In the genomic region with DNA sequence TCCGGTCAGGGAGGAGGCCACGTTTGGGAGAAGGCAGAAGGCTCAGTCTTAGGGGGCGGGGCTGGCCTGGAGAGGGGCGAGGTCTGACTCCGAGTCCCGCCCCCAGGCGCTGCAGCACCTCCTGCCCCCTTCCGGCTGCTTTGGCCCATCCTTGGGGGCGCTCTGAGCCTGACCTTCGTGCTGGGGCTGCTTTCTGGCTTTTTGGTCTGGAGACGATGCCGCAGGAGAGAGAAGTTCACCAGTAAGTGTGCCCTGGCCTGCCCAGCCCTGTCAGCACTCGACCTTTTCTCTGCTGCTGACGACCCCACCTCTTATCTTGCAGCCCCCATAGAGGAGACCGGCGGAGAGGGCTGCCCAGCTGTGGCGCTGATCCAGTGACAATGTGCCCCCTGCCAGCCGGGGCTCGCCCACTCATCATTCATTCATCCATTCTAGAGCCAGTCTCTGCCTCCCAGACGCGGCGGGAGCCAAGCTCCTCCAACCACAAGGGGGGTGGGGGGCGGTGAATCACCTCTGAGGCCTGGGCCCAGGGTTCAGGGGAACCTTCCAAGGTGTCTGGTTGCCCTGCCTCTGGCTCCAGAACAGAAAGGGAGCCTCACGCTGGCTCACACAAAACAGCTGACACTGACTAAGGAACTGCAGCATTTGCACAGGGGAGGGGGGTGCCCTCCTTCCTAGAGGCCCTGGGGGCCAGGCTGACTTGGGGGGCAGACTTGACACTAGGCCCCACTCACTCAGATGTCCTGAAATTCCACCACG, we compare ENCODE assay signal across 8 cellular contexts.
DNase-seq lines count a peak whose midpoint lies in the region; ATAC-seq and TF ChIP-seq lines count a peak whose summit lies in the region.

No MANE protein-coding gene starts in this region.

- H3K27me3 ChIP-seq in BLaER1 = peaks cover 33% of the 10 kb centered on the region

- H3K27me3 Mint-ChIP-seq in nephron progenitor cell (ENCODE audit: low read depth, poor library complexity) = peaks cover 10% of the 10 kb centered on the region
- H3K27me3 Mint-ChIP-seq in stimulated activated naive CD8-positive, alpha-beta T cell treated with anti-CD3 and anti-CD28 coated beads, Interleukin-15, amount 100 ng/mL, for 72 hours = peaks cover 34% of the 10 kb centered on the region

- H3K4me1 ChIP-seq in BLaER1 = peaks cover 65% of the 10 kb centered on the region

- H3K9me3 Mint-ChIP-seq in nephron progenitor cell = no peaks in the 10 kb centered on the region
- no peaks in the 10 kb centered on the region for H3K9me3 Mint-ChIP-seq in stimulated activated naive CD8-positive, alpha-beta T cell treated with anti-CD3 and anti-CD28 coated beads, Interleukin-15, amount 100 ng/mL, for 72 hours

- H3K4me2 ChIP-seq in BLaER1 = peak overlapping the region; percentile 99

- H3K4me3 ChIP-seq in BLaER1 (peak overlapping the region; percentile 71), HFF-Myc (replicated peaks; ENCODE audit: low read depth, low read length) (peak overlapping the region; percentile 96), fibroblast of mammary gland (ENCODE audit: control insufficient read depth, low read depth, low read length) (peak overlapping the region; percentile 74)

- peak; percentile 42 for ATAC-seq in stimulated activated naive CD8-positive, alpha-beta T cell treated with anti-CD3 and anti-CD28 coated beads, Interleukin-15, amount 100 ng/mL, for 72 hours
- no peak for ATAC-seq in HG03196 (IDR thresholded peaks at IDR 0.05; ENCODE audit: unreplicated experiment)

- H4K20me1 ChIP-seq in BLaER1 = peaks cover 46% of the 10 kb centered on the region

- H3K27ac Mint-ChIP-seq in nephron progenitor cell = peak overlapping the region; percentile 94
- peak overlapping the region; percentile 65 to 96 for H3K27ac Mint-ChIP-seq in stimulated activated naive CD8-positive, alpha-beta T cell treated with anti-CD3 and anti-CD28 coated beads, Interleukin-15, amount 100 ng/mL, for 72 hours

- DNase-seq in HFF-Myc (ENCODE audit: extremely low read depth, low read depth) = peak; percentile 67
- peak; percentile 98 for DNase-seq in RKO (ENCODE audit: low spot score)
- peak; percentile 50 to 69 for DNase-seq in activated T-helper 1 cell treated with anti-CD3 and anti-CD28 coated beads, Interleukin-2, amount 50 U/mL, for 16 hours (ENCODE audit: low read depth in 1 of 2, low spot score in 1 of 2)
- peak; percentile 97 for DNase-seq in fibroblast of mammary gland (ENCODE audit: low read depth)
- DNase-seq in nephron progenitor cell = peak; percentile 90
- DNase-seq in stimulated activated naive CD8-positive, alpha-beta T cell treated with anti-CD3 and anti-CD28 coated beads, Interleukin-15, amount 100 ng/mL, for 72 hours = peak; percentile 72 to 76

- peaks cover 14% of the 10 kb centered on the region for H3K36me3 ChIP-seq in BLaER1

- peaks cover 12% of the 10 kb centered on the region for H3K36me3 Mint-ChIP-seq in nephron progenitor cell (ENCODE audit: low read depth)

- H3K9ac ChIP-seq in BLaER1 = 0 out of 2 replicates have a peak overlapping the region, but pooled peaks have one; percentile 3

- H3K27ac ChIP-seq in BLaER1 = no peak overlapping the region

- H3K4me1 Mint-ChIP-seq in nephron progenitor cell = peaks cover 53% of the 10 kb centered on the region
- peaks cover 77% of the 10 kb centered on the region for H3K4me1 Mint-ChIP-seq in stimulated activated naive CD8-positive, alpha-beta T cell treated with anti-CD3 and anti-CD28 coated beads, Interleukin-15, amount 100 ng/mL, for 72 hours

- H3K4me3 Mint-ChIP-seq in nephron progenitor cell = peak overlapping the region; percentile 87
- H3K4me3 Mint-ChIP-seq in stimulated activated naive CD8-positive, alpha-beta T cell treated with anti-CD3 and anti-CD28 coated beads, Interleukin-15, amount 100 ng/mL, for 72 hours = peak overlapping the region; percentile 85

- H3K9me3 ChIP-seq in BLaER1 = no peaks in the 10 kb centered on the region

- TF ChIP-seq CTCF in HFF-Myc (IDR thresholded peaks at IDR 0.05; ENCODE audit: low read depth, low read length, missing control alignments) = peak; percentile 38
- peak; percentile 17 for TF ChIP-seq CTCF in fibroblast of mammary gland (conservative IDR thresholded peaks at IDR 0.05; ENCODE audit: control insufficient read depth, insufficient read depth, low read depth, low read length)
- no peak for TF ChIP-seq CTCF in nephron progenitor cell (IDR thresholded peaks at IDR 0.05)
